ENCODE assay signal across 9 cellular contexts in genomic region chr1:10939654-10940450, GRCh38.
A peak's percentile ranks its signal among the peaks of the same experiment; 100 is the strongest.
DNase-seq lines count a peak whose midpoint lies in the region; ATAC-seq and TF ChIP-seq lines count a peak whose summit lies in the region.
"Had no signal": no experiment of that assay in that cellular context is flagged by ENCODE, and none has a peak within 500 bp of the region (broad histone marks: within the 10 kb centered on the region; RNA-seq: fewer than 3 reads in every experiment).

No MANE protein-coding gene starts in this region.

- peaks cover 17 to 24% (median 22%) of the 10 kb centered on the region in 4 donors for H3K4me1 ChIP-seq in upper lobe of left lung

- 59 to 62% methylated on average over 18 to 20 of the region's 20 CpGs for WGBS in upper lobe of left lung, 2 donors

- no peaks in the 10 kb centered on the region for H3K9me3 ChIP-seq in upper lobe of left lung

- H3K27me3 Mint-ChIP-seq in activated T-helper 2 cell treated with anti-CD3 and anti-CD28 coated beads, Interferon-gamma antibody, Interleukin-2, Interleukin-4, amounts not matched to agents 10 μg/mL and 5 μg/mL and 100 μg/mL, durations not matched to agents 14 hours and 24 hours and 36 hours (ENCODE audit: low read depth) = peaks cover 63% of the 10 kb centered on the region

- TF ChIP-seq POLR2A in upper lobe of left lung (IDR thresholded peaks at IDR 0.05) = no peak

- H3K36me3 Mint-ChIP-seq in activated T-helper 2 cell treated with anti-CD3 and anti-CD28 coated beads, Interferon-gamma antibody, Interleukin-2, Interleukin-4, amounts not matched to agents 10 μg/mL and 5 μg/mL and 100 μg/mL, durations not matched to agents 14 hours and 24 hours and 36 hours (ENCODE audit: low read depth) = no peaks in the 10 kb centered on the region

- DNase-seq in activated T-helper 2 cell treated with anti-CD3 and anti-CD28 coated beads, Interferon-gamma antibody, Interleukin-2, Interleukin-4, amounts not matched to agents 10 μg/mL and 5 μg/mL and 100 μg/mL, durations not matched to agents 14 hours and 24 hours and 36 hours (ENCODE audit: low spot score) = peak; percentile 55
- peak; percentile 63 for DNase-seq in stimulated activated CD4-positive, alpha-beta T cell treated with anti-CD3 and anti-CD28 coated beads, Interleukin-4, amount 100 ng/mL, for 24 hours
- DNase-seq in upper lobe of left lung (no peak), NCI-H2171 (lab: John Stamatoyannopoulos, UW) (no peak), left ventricle myocardium superior (no peak), occipital lobe (lab: John Stamatoyannopoulos, UW) (no peak)

- no peak for TF ChIP-seq CTCF in upper lobe of left lung (IDR thresholded peaks at IDR 0.05)

- no peak overlapping the region for H3K27ac ChIP-seq in upper lobe of left lung
- H3K27ac ChIP-seq: cardiac muscle cell had no signal

- peak overlapping the region; percentile 20 for H3K27ac Mint-ChIP-seq in activated T-helper 2 cell treated with anti-CD3 and anti-CD28 coated beads, Interferon-gamma antibody, Interleukin-2, Interleukin-4, amounts not matched to agents 10 μg/mL and 5 μg/mL and 100 μg/mL, durations not matched to agents 14 hours and 24 hours and 36 hours

- TF ChIP-seq EP300 in upper lobe of left lung (IDR thresholded peaks at IDR 0.05) = no peak

- no peaks in the 10 kb centered on the region for H3K9me3 Mint-ChIP-seq in activated T-helper 2 cell treated with anti-CD3 and anti-CD28 coated beads, Interferon-gamma antibody, Interleukin-2, Interleukin-4, amounts not matched to agents 10 μg/mL and 5 μg/mL and 100 μg/mL, durations not matched to agents 14 hours and 24 hours and 36 hours

- H3K4me1 Mint-ChIP-seq in activated T-helper 2 cell treated with anti-CD3 and anti-CD28 coated beads, Interferon-gamma antibody, Interleukin-2, Interleukin-4, amounts not matched to agents 10 μg/mL and 5 μg/mL and 100 μg/mL, durations not matched to agents 14 hours and 24 hours and 36 hours (ENCODE audit: low read depth) = peaks cover 27% of the 10 kb centered on the region

- H3K36me3 ChIP-seq in upper lobe of left lung = no peaks in the 10 kb centered on the region
- H3K36me3 ChIP-seq: cardiac muscle cell had no signal

- ATAC-seq in GM18907 (IDR thresholded peaks at IDR 0.05; ENCODE audit: unreplicated experiment) (peak; percentile 69), HG03139 (IDR thresholded peaks at IDR 0.05; ENCODE audit: unreplicated experiment) (peak; percentile 48), upper lobe of left lung (ENCODE audit: low FRiP score in 2 of 2) (no peak), left ventricle myocardium superior (no peak)

- intact Hi-C loops in activated T-helper 2 cell treated with anti-CD3 and anti-CD28 coated beads, Interferon-gamma antibody, Interleukin-2, Interleukin-4, amounts not matched to agents 10 μg/mL and 5 μg/mL and 100 μg/mL, durations not matched to agents 14 hours and 24 hours and 36 hours (cut with micrococcal nuclease) = loop anchor here (2.0 to 10.0 kb wide), 5 partner anchors 73 to 443 kb away; partner anchors contain the start of gene CASZ1
- intact Hi-C loops in left ventricle myocardium superior (cut with micrococcal nuclease) = no loop called here

- no peaks in the 10 kb centered on the region for H3K27me3 ChIP-seq in upper lobe of left lung

- H3K4me3 Mint-ChIP-seq in activated T-helper 2 cell treated with anti-CD3 and anti-CD28 coated beads, Interferon-gamma antibody, Interleukin-2, Interleukin-4, amounts not matched to agents 10 μg/mL and 5 μg/mL and 100 μg/mL, durations not matched to agents 14 hours and 24 hours and 36 hours (ENCODE audit: low read depth) = peak overlapping the region; percentile 19

- peak overlapping the region in 1 of 4 donors; percentile 18 for H3K4me3 ChIP-seq in upper lobe of left lung
- H3K4me3 ChIP-seq: cardiac muscle cell had no signal

Comparison
In these comparisons a context has a peak if more than half of its experiments do, and no peak if none do; other contexts are left out.
1. ATAC-seq: peak in GM18907 (single experiment) and HG03139 (single experiment); none in upper lobe of left lung (0 of 2) and left ventricle myocardium superior (single experiment).
2. DNase-seq: peak in activated T-helper 2 cell treated with anti-CD3 and anti-CD28 coated beads, Interferon-gamma antibody, Interleukin-2, Interleukin-4, amounts not matched to agents 10 μg/mL and 5 μg/mL and 100 μg/mL, durations not matched to agents 14 hours and 24 hours and 36 hours (single experiment) and stimulated activated CD4-positive, alpha-beta T cell treated with anti-CD3 and anti-CD28 coated beads, Interleukin-4, amount 100 ng/mL, for 24 hours (single experiment); none in upper lobe of left lung (0 of 2), NCI-H2171 (single experiment), left ventricle myocardium superior (single experiment) and occipital lobe (single experiment).